In genomic region chr16:49575352-49576172, GRCh38 we compare ENCODE assay signal across 8 cellular contexts.
DNase-seq lines count a peak whose midpoint lies in the region; ATAC-seq, FAIRE-seq and TF ChIP-seq lines count a peak whose summit lies in the region.

No MANE protein-coding gene starts in this region.

- no peaks in the 10 kb centered on the region for H3K9me3 Mint-ChIP-seq in endothelial cell (ENCODE audit: unreplicated experiment)

- H3K27me3 Mint-ChIP-seq in endothelial cell (ENCODE audit: unreplicated experiment), result peaks cover 11% of the 10 kb centered on the region

- TF ChIP-seq CTCF in kidney (IDR thresholded peaks at IDR 0.05; ENCODE audit: borderline replicate concordance, extremely low read depth, insufficient read depth) (no peak), endothelial cell (IDR thresholded peaks at IDR 0.05; ENCODE audit: unreplicated experiment) (no peak)

- H3K27ac ChIP-seq in kidney (ENCODE audit: low read depth in 2 of 2, low read length in 2 of 2), result peak overlapping the region in 1 of 2 donors; percentile 9

- no peak overlapping the region for H3K27ac Mint-ChIP-seq in endothelial cell (ENCODE audit: unreplicated experiment)

- DNase-seq in H7, result peak; percentile 79
- peak; percentile 97 for DNase-seq in MV-4-11 (lab: John Stamatoyannopoulos, UW)
- DNase-seq in kidney, result peak; percentile 84
- DNase-seq in 8988T, result no peak
- no peak for DNase-seq in NCI-H2171 (lab: John Stamatoyannopoulos, UW)
- DNase-seq in endothelial cell (ENCODE audit: low spot score), result no peak
- DNase-seq in T-helper 2 cell, result no peak

- H3K4me1 Mint-ChIP-seq in endothelial cell (ENCODE audit: unreplicated experiment), result peaks cover 21% of the 10 kb centered on the region

- intact Hi-C loops in kidney (cut with DNase I), result no loop called here

- peaks cover 3 to 6% of the 10 kb centered on the region in 2 donors for H3K4me1 ChIP-seq in kidney (ENCODE audit: control insufficient read depth in 1 of 2, insufficient read depth in 1 of 2, low read depth in 1 of 2, low read length in 2 of 2)

- H3K4me3 ChIP-seq in H7 (ENCODE audit: insufficient read depth, low read depth, low read length), result no peak overlapping the region
- H3K4me3 ChIP-seq in kidney (ENCODE audit: low read length in 2 of 2), result no peak overlapping the region

- H3K9me3 ChIP-seq in kidney (ENCODE audit: control insufficient read depth in 1 of 2, low read length in 2 of 2), result no peaks in the 10 kb centered on the region

- no peaks in the 10 kb centered on the region for H3K27me3 ChIP-seq in H7 (ENCODE audit: control insufficient read depth, insufficient read depth, low read length)

- FAIRE-seq in kidney (lab: Jason Lieb, UNC), result no peak

- H3K36me3 Mint-ChIP-seq in endothelial cell (ENCODE audit: low read depth, unreplicated experiment), result peaks cover 15% of the 10 kb centered on the region

- no peaks in the 10 kb centered on the region for H3K36me3 ChIP-seq in H7 (replicated peaks; ENCODE audit: control insufficient read depth, insufficient read depth, low read length)
- H3K36me3 ChIP-seq in kidney (ENCODE audit: control insufficient read depth in 1 of 2, insufficient read depth in 2 of 2, low read length in 2 of 2), result no peaks in the 10 kb centered on the region

- no peak overlapping the region for H3K9ac ChIP-seq in kidney (ENCODE audit: low read length in 2 of 2)

- no peak overlapping the region for H3K4me3 Mint-ChIP-seq in endothelial cell (ENCODE audit: unreplicated experiment)

- ATAC-seq in GM18499 (IDR thresholded peaks at IDR 0.05; ENCODE audit: insufficient read depth, unreplicated experiment), result peak; percentile 82

Comparison
In these comparisons a context has a peak if more than half of its experiments do, and no peak if none do; other contexts are left out.
1. DNase-seq: peak in H7 (single experiment), MV-4-11 (single experiment) and kidney (single experiment); none in 8988T (single experiment), NCI-H2171 (single experiment), endothelial cell (single experiment) and T-helper 2 cell (0 of 5).